In the genomic region with DNA sequence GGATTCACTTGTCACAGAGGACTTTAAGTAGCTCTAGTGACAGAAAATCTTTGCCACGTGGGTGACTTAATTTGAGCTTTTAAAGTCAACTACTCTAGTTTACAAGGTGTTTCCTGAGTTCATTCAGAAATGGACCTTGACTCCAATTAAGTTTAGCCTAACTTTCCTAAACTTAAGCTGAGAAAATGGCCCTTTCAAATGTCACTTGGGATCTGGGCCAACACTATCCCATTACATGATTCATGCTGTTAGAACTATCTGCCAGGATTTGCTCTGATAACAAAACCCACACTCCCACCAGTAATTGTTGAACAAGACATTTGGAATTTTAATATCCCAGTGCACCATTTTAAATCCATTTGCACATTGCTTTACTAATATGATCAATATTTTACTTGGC, we compare ENCODE assay signal across 22 cellular contexts. TPM values are rescaled to one million over a fixed set of nuclear protein-coding genes. Genes with fewer than 3 reads are reported as not detected.
DNase-seq lines count a peak whose midpoint lies in the region; ATAC-seq, FAIRE-seq and TF ChIP-seq lines count a peak whose summit lies in the region.
"Had no signal": no experiment of that assay in that cellular context is flagged by ENCODE, and none has a peak within 500 bp of the region (broad histone marks: within the 10 kb centered on the region; RNA-seq: fewer than 3 reads in every experiment).

No MANE protein-coding gene starts in this region.

- H3K4me2 ChIP-seq in IMR-90 (ENCODE audit: low read depth, low read length): no peak overlapping the region
- peak overlapping the region; percentile 16 for H3K4me2 ChIP-seq in astrocyte (ENCODE audit: low read length)
- H3K4me2 ChIP-seq: A549 had no signal

- FAIRE-seq in astrocyte (lab: Jason Lieb, UNC): peak; percentile 34
- FAIRE-seq: A549, GM19239 had no signal

- no peak overlapping the region for H4K91ac ChIP-seq in IMR-90 (ENCODE audit: insufficient read depth, low read depth, low read length)

- no peak overlapping the region for H2AFZ ChIP-seq in IMR-90 (replicated peaks; ENCODE audit: low read length, poor library complexity)
- no peak overlapping the region for H2AFZ ChIP-seq in astrocyte (ENCODE audit: low read depth, low read length)

- H3K36me3 ChIP-seq in IMR-90 (ENCODE audit: control insufficient read depth, insufficient read depth, low read length) (no peaks in the 10 kb centered on the region), astrocyte (ENCODE audit: insufficient read depth, low read length) (no peaks in the 10 kb centered on the region), endodermal cell (ENCODE audit: control insufficient read depth, insufficient read depth, low read length) (no peaks in the 10 kb centered on the region), psoas muscle (ENCODE audit: insufficient read depth in 1 of 2, low read depth in 1 of 2) (no peaks in the 10 kb centered on the region)
- H3K36me3 ChIP-seq: left lung, thoracic aorta had no signal

- H3K14ac ChIP-seq in IMR-90 (replicated peaks; ENCODE audit: low read depth, low read length): no peak overlapping the region

- no peaks in the 10 kb centered on the region for H3K9me3 ChIP-seq in IMR-90 (ENCODE audit: control insufficient read depth, insufficient read depth, low read length)
- no peaks in the 10 kb centered on the region for H3K9me3 ChIP-seq in astrocyte (ENCODE audit: insufficient read depth, low read depth, low read length)
- no peaks in the 10 kb centered on the region for H3K9me3 ChIP-seq in endodermal cell (ENCODE audit: control insufficient read depth, low read length)
- no peaks in the 10 kb centered on the region for H3K9me3 ChIP-seq in psoas muscle
- H3K9me3 ChIP-seq: A549, left lung, thoracic aorta had no signal

- no peaks in the 10 kb centered on the region for H3K9me3 Mint-ChIP-seq in astrocyte (ENCODE audit: unreplicated experiment)
- no peaks in the 10 kb centered on the region for H3K9me3 Mint-ChIP-seq in endodermal cell
- H3K9me3 Mint-ChIP-seq: activated naive CD8-positive, alpha-beta T cell treated with anti-CD3 and anti-CD28 coated beads for 36 hours; activated T-cell treated with anti-CD3 and anti-CD28 coated beads, Interleukin-2, amount 50 U/mL, for 4 hours; CD4-positive, alpha-beta memory T cell; natural killer cell treated with Interleukin-12 subunit alpha and Interleukin-12 subunit beta and Interleukin-15 and Interleukin-18, amount 100 ng/mL, for 72 hours had no signal

- H4K8ac ChIP-seq in IMR-90 (ENCODE audit: low read depth in 2 of 2, low read length in 2 of 2): no peak overlapping the region

- H3K27me3 ChIP-seq in IMR-90 (ENCODE audit: control insufficient read depth, insufficient read depth, low read length): no peaks in the 10 kb centered on the region; the same call in 1 of the 2 replicates
- H3K27me3 ChIP-seq in astrocyte (ENCODE audit: insufficient read depth, low read length): no peaks in the 10 kb centered on the region
- H3K27me3 ChIP-seq in endodermal cell (ENCODE audit: control insufficient read depth, insufficient read depth, low read length, poor library complexity, severe bottlenecking): no peaks in the 10 kb centered on the region
- H3K27me3 ChIP-seq in psoas muscle (ENCODE audit: insufficient read depth in 3 of 3, low read length in 2 of 3): no peaks in the 10 kb centered on the region
- H3K27me3 ChIP-seq: left lung had no signal

- H3K4me1 ChIP-seq in IMR-90 (ENCODE audit: control insufficient read depth, insufficient read depth, low read length) (no peaks in the 10 kb centered on the region), astrocyte (ENCODE audit: insufficient read depth, low read length) (peaks cover 8% of the 10 kb centered on the region), endodermal cell (ENCODE audit: control insufficient read depth, insufficient read depth, low read length) (no peaks in the 10 kb centered on the region), psoas muscle (peaks cover 4% of the 10 kb centered on the region)
- H3K4me1 ChIP-seq: A549, left lung had no signal

- no peaks in the 10 kb centered on the region for H3K9me1 ChIP-seq in IMR-90 (ENCODE audit: insufficient read depth, low read length)

- no peak overlapping the region for H3K4me3 Mint-ChIP-seq in astrocyte (ENCODE audit: unreplicated experiment)
- H3K4me3 Mint-ChIP-seq in endodermal cell: no peak overlapping the region
- H3K4me3 Mint-ChIP-seq: activated naive CD8-positive, alpha-beta T cell treated with anti-CD3 and anti-CD28 coated beads for 36 hours; activated T-cell treated with anti-CD3 and anti-CD28 coated beads, Interleukin-2, amount 50 U/mL, for 4 hours; CD4-positive, alpha-beta memory T cell; natural killer cell treated with Interleukin-12 subunit alpha and Interleukin-12 subunit beta and Interleukin-15 and Interleukin-18, amount 100 ng/mL, for 72 hours had no signal

- H3K23ac ChIP-seq in IMR-90 (ENCODE audit: low read depth, low read length): no peak overlapping the region

- no peak for TF ChIP-seq POLR2A in IMR-90 (IDR thresholded peaks at IDR 0.05; ENCODE audit: low read depth, low read length)

- dilution Hi-C loops in IMR-90 (cut with HindIII; ENCODE audit: low sequenced_read_pairs, unreplicated experiment): no loop called here

- TF ChIP-seq RAD21 in IMR-90 (IDR thresholded peaks at IDR 0.05; ENCODE audit: low read length): no peak

- no peak for ATAC-seq in IMR-90 (ENCODE audit: low read depth)
- ATAC-seq in psoas muscle: no peak
- no peak for ATAC-seq in HG03039 (IDR thresholded peaks at IDR 0.05; ENCODE audit: unreplicated experiment)
- ATAC-seq: A549; activated T-cell treated with anti-CD3 and anti-CD28 coated beads, Interleukin-2, amount 50 U/mL, for 4 hours; left lung; natural killer cell treated with Interleukin-12 subunit alpha and Interleukin-12 subunit beta and Interleukin-15 and Interleukin-18, amount 100 ng/mL, for 72 hours had no signal

- intact Hi-C loops in IMR-90 (cut with micrococcal nuclease): no loop called here
- intact Hi-C loops in psoas muscle (cut with DNase I): no loop called here

- H4K5ac ChIP-seq in IMR-90 (ENCODE audit: low read depth, low read length): no peak overlapping the region

- no peaks in the 10 kb centered on the region for H3K36me3 Mint-ChIP-seq in astrocyte (ENCODE audit: low read depth, unreplicated experiment)
- no peaks in the 10 kb centered on the region for H3K36me3 Mint-ChIP-seq in endodermal cell (ENCODE audit: low read depth)
- H3K36me3 Mint-ChIP-seq: activated naive CD8-positive, alpha-beta T cell treated with anti-CD3 and anti-CD28 coated beads for 36 hours; CD4-positive, alpha-beta memory T cell; natural killer cell treated with Interleukin-12 subunit alpha and Interleukin-12 subunit beta and Interleukin-15 and Interleukin-18, amount 100 ng/mL, for 72 hours had no signal

- no peaks in the 10 kb centered on the region for H3K27me3 Mint-ChIP-seq in astrocyte (ENCODE audit: low read depth, unreplicated experiment)
- no peaks in the 10 kb centered on the region for H3K27me3 Mint-ChIP-seq in endodermal cell (ENCODE audit: insufficient read depth)

- BruUV-seq in IMR-90 (replicated peaks; lab: Mats Ljungman, UMichigan): no TSS peak

- H2AK9ac ChIP-seq in IMR-90 (replicated peaks; ENCODE audit: low read depth, low read length, poor library complexity): no peak overlapping the region

- POLR2A ChIA-PET in IMR-90 (lab: Charles Lee; ENCODE audit: unreplicated experiment): interaction anchor here (0.6 kb wide), 1 partner anchor 15 kb away, joined by 5 read pairs; no protein-coding TSS in a partner anchor

- H3K4me3 ChIP-seq in IMR-90 (ENCODE audit: insufficient read depth, low read depth, low read length) (no peak overlapping the region), astrocyte (ENCODE audit: insufficient read depth, low read depth, low read length) (no peak overlapping the region), endodermal cell (ENCODE audit: low read length) (no peak overlapping the region), psoas muscle (no peak overlapping the region)
- H3K4me3 ChIP-seq: A549, left lung, thoracic aorta had no signal

- H2BK5ac ChIP-seq in IMR-90 (ENCODE audit: low read depth, low read length, poor library complexity, severe bottlenecking): no peak overlapping the region

- H4K20me1 ChIP-seq in IMR-90 (ENCODE audit: insufficient read depth, low read length) (no peaks in the 10 kb centered on the region), astrocyte (ENCODE audit: insufficient read depth, low read length) (no peaks in the 10 kb centered on the region)

- WGBS in IMR-90 (ENCODE audit: extremely low coverage in 2 of 2, insufficient read length in 1 of 2), 2 experiments: no CpG with 5 or more reads among the region's 1 CpG
- WGBS in endodermal cell (ENCODE audit: insufficient coverage in 1 of 2, insufficient read length in 1 of 2), 2 experiments: 72 to 73% methylated on average over 1 of the region's 1 CpG
- WGBS in psoas muscle, 3 donors: 8 to 23% (median 23%) methylated on average over 1 of the region's 1 CpG

- peak; percentile 78 for DNase-seq in A172 (ENCODE audit: low spot score)
- DNase-seq in IMR-90: peak; percentile 59
- DNase-seq in astrocyte (ENCODE audit: low read depth): peak; percentile 81
- DNase-seq in glomerular visceral epithelial cell (ENCODE audit: extremely low spot score): peak; percentile 4
- DNase-seq in NCI-H748 treated with DMSO at 0.1 percent for 48 hours (lab: John Stamatoyannopoulos, UW): no peak
- DNase-seq in endodermal cell: no peak
- no peak for DNase-seq in psoas muscle
- DNase-seq: activated CD4-positive, alpha-beta T cell treated with anti-CD3 and anti-CD28 coated beads, Interleukin-2, amount 50 U/mL, for 1 hour; activated naive CD8-positive, alpha-beta T cell treated with anti-CD3 and anti-CD28 coated beads for 36 hours; activated T-cell treated with anti-CD3 and anti-CD28 coated beads, Interleukin-2, amount 50 U/mL, for 4 hours; CD4-positive, alpha-beta memory T cell; GF-D8; left lung; NCI-H1092; NCI-H446; OCI-M1; retina had no signal

- H3K79me1 ChIP-seq in IMR-90 (ENCODE audit: low read depth in 1 of 2, low read length in 2 of 2): no peaks in the 10 kb centered on the region

- CTCF ChIA-PET in IMR-90 (lab: Yijun Ruan, JAX): no interaction called here

- H2AK5ac ChIP-seq in IMR-90 (ENCODE audit: low read depth, low read length): no peak overlapping the region

- H3K79me2 ChIP-seq in astrocyte (ENCODE audit: insufficient read depth, low read length): no peaks in the 10 kb centered on the region

- no peak overlapping the region for H3K9ac ChIP-seq in IMR-90 (ENCODE audit: low read depth, low read length)
- no peak overlapping the region for H3K9ac ChIP-seq in astrocyte (ENCODE audit: low read length)
- H3K9ac ChIP-seq in endodermal cell (ENCODE audit: extremely low read depth, low read length, poor library complexity, severe bottlenecking): no peak overlapping the region

- H2BK15ac ChIP-seq in IMR-90 (ENCODE audit: low read depth, low read length): no peak overlapping the region

- no peak overlapping the region for H3K56ac ChIP-seq in IMR-90 (ENCODE audit: extremely low read depth, insufficient read depth, low read length)

- in situ Hi-C loops in IMR-90 (cut with MboI; ENCODE audit: low sequenced_read_pairs): loop anchor here (25.0 kb wide), 1 partner anchor 644 kb away; no protein-coding TSS in a partner anchor

- H3K27ac Mint-ChIP-seq in astrocyte (ENCODE audit: unreplicated experiment): no peak overlapping the region
- H3K27ac Mint-ChIP-seq in endodermal cell: no peak overlapping the region
- H3K27ac Mint-ChIP-seq: activated naive CD8-positive, alpha-beta T cell treated with anti-CD3 and anti-CD28 coated beads for 36 hours; CD4-positive, alpha-beta memory T cell; natural killer cell treated with Interleukin-12 subunit alpha and Interleukin-12 subunit beta and Interleukin-15 and Interleukin-18, amount 100 ng/mL, for 72 hours had no signal

- H3K27ac ChIP-seq in IMR-90 (ENCODE audit: insufficient read depth, low read length) (no peak overlapping the region), astrocyte (ENCODE audit: low read depth, low read length) (no peak overlapping the region), endodermal cell (ENCODE audit: low read depth, low read length) (no peak overlapping the region), psoas muscle (no peak overlapping the region)
- H3K27ac ChIP-seq: A549, left lung, thoracic aorta had no signal

- no peak overlapping the region for H3K18ac ChIP-seq in IMR-90 (ENCODE audit: low read depth, low read length)

- H2BK120ac ChIP-seq in IMR-90 (ENCODE audit: low read depth, low read length): no peak overlapping the region

- no peak overlapping the region for H3K4ac ChIP-seq in IMR-90 (ENCODE audit: low read depth, low read length)

- no peak for TF ChIP-seq CTCF in IMR-90 (conservative IDR thresholded peaks at IDR 0.05; ENCODE audit: low read depth, low read length)
- TF ChIP-seq CTCF in astrocyte (IDR thresholded peaks at IDR 0.05; ENCODE audit: insufficient read depth, low read depth, low read length): no peak
- TF ChIP-seq CTCF in endodermal cell (conservative IDR thresholded peaks at IDR 0.05): no peak
- no peak for TF ChIP-seq CTCF in psoas muscle (IDR thresholded peaks at IDR 0.05)

- H2BK20ac ChIP-seq in IMR-90 (ENCODE audit: low read depth, low read length): no peak overlapping the region

- H3K4me1 Mint-ChIP-seq in astrocyte (ENCODE audit: low read depth, unreplicated experiment): peaks cover 3% of the 10 kb centered on the region
- H3K4me1 Mint-ChIP-seq in endodermal cell: no peaks in the 10 kb centered on the region
- H3K4me1 Mint-ChIP-seq: activated naive CD8-positive, alpha-beta T cell treated with anti-CD3 and anti-CD28 coated beads for 36 hours; CD4-positive, alpha-beta memory T cell had no signal

RNA-seq across cellular contexts. Expression of a gene that starts 40.8 kb away (rescaled TPM):
- 32.1 and 33.0 TPM in 2 replicates for total RNA-seq in A172 (2014; rRNA removed; shearing (Covaris generic))
- total RNA-seq in IMR-90 (2012; rRNA removed): 10.0 and 14.2 TPM in 2 replicates
- polyA plus RNA-seq in IMR-90 (2012; rRNA removed): 6.7 and 8.1 TPM in 2 replicates
- 1.9 and 2.9 TPM in 2 replicates for polyA plus RNA-seq in IMR-90 (2012; cell fraction: cytosol; rRNA removed)
- 0.75 and 4.9 TPM in 2 replicates for polyA plus RNA-seq in IMR-90 (2012; cell fraction: nucleus; rRNA removed; ENCODE audit: low replicate concordance)
- 7.0 and 8.4 TPM in 2 replicates for total RNA-seq in astrocyte
- 10 to 100 TPM; 18.1 to 22.0 TPM for total RNA-seq in endodermal cell
- polyA plus RNA-seq in endodermal cell (2013, experiment 1 of 2): 30.1 TPM
- 29.1 TPM for polyA plus RNA-seq in endodermal cell (2013, experiment 2 of 2)
- total RNA-seq in psoas muscle: 1 to 10 TPM in 3 of 4 donors, under 1 TPM in 1; 0.57 to 4.5 (median 2.5) TPM
- 1 to 10 TPM in 2 of 3 donors, under 1 TPM in 1; 0.59 to 2.1 (median 1.4) TPM for polyA plus RNA-seq in psoas muscle

RNA-seq across cellular contexts. Expression of a gene that starts 41.2 kb away (rescaled TPM):
- 18.1 and 31.9 TPM in 2 replicates for total RNA-seq in A172 (2014; rRNA removed; shearing (Covaris generic))
- 14.0 and 18.3 TPM in 2 replicates for total RNA-seq in IMR-90 (2012; rRNA removed)
- 15.4 and 19.1 TPM in 2 replicates for polyA plus RNA-seq in IMR-90 (2012; rRNA removed)
- 3.2 and 9.8 TPM in 2 replicates for polyA plus RNA-seq in IMR-90 (2012; cell fraction: cytosol; rRNA removed)
- 3.8 and 35.9 TPM in 2 replicates for polyA plus RNA-seq in IMR-90 (2012; cell fraction: nucleus; rRNA removed; ENCODE audit: low replicate concordance)
- 15.1 and 17.0 TPM in 2 replicates for total RNA-seq in astrocyte
- total RNA-seq in endodermal cell: 10 to 100 TPM; 10.6 to 11.8 TPM
- 12.9 TPM for polyA plus RNA-seq in endodermal cell (2013, experiment 1 of 2)
- 11.0 TPM for polyA plus RNA-seq in endodermal cell (2013, experiment 2 of 2)
- 100 to 1,000 TPM in 3 of 4 donors, 10 to 100 TPM in 1; 80.0 to 154 (median 132) TPM for total RNA-seq in psoas muscle
- polyA plus RNA-seq in psoas muscle: 10 to 100 TPM; 60.4 to 91.0 (median 78.6) TPM

Comparison
In these comparisons a context has a peak if more than half of its experiments do, and no peak if none do; other contexts are left out.
1. DNase-seq: peak in A172 (single experiment), IMR-90 (single experiment), astrocyte (single experiment) and glomerular visceral epithelial cell (single experiment); none in NCI-H748 treated with DMSO at 0.1 percent for 48 hours (single experiment), endodermal cell (single experiment) and psoas muscle (0 of 2).